ENCODE assay signal across 18 cellular contexts in the genomic region with DNA sequence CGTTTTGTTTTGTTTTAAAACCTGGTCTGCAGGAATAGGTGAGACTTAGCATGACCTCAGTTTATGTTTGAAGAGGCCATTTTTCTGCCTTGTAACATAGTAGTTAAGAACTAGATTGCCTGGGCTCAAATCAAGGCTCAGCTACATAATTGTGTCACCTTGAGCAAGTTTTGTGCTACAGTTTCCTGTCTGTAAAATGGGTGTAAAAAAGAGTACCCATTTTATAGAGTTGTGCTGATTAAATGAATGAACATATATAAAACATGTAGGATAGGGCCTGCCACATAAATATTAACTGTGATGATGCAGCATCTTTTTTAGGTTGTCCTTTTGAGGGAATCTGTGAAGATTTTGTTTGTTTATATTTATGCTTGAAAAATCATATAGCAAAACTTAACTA. TPM values are rescaled to one million over a fixed set of nuclear protein-coding genes. Genes with fewer than 3 reads are reported as not detected.
A peak's percentile ranks its signal among the peaks of the same experiment; 100 is the strongest.
DNase-seq lines count a peak whose midpoint lies in the region; ATAC-seq, FAIRE-seq and TF ChIP-seq lines count a peak whose summit lies in the region.
"Had no signal": no experiment of that assay in that cellular context is flagged by ENCODE, and none has a peak within 500 bp of the region (broad histone marks: within the 10 kb centered on the region; RNA-seq: fewer than 3 reads in every experiment).

No MANE protein-coding gene starts in this region.

- no peaks in the 10 kb centered on the region for H3K9me3 Mint-ChIP-seq in stimulated activated naive CD8-positive, alpha-beta T cell treated with anti-CD3 and anti-CD28 coated beads, Interleukin-15, Interleukin-2, amounts not matched to agents 100 ng/mL and 50 ng/mL, for 24 hours
- no peaks in the 10 kb centered on the region for H3K9me3 Mint-ChIP-seq in T-cell
- peaks cover 10% of the 10 kb centered on the region for H3K9me3 Mint-ChIP-seq in Caco-2 (ENCODE audit: unreplicated experiment)
- H3K9me3 Mint-ChIP-seq: memory B cell, natural killer cell had no signal

- in situ Hi-C loops in K562 (cut with MboI) (no loop called here), ACHN (cut with HindIII; ENCODE audit: low pct_ligation_motif_present, low pct_unique_long_range_greater_than_20kb, low sequenced_read_pairs) (no loop called here)

- H3K36me3 Mint-ChIP-seq in stimulated activated naive CD8-positive, alpha-beta T cell treated with anti-CD3 and anti-CD28 coated beads, Interleukin-15, Interleukin-2, amounts not matched to agents 100 ng/mL and 50 ng/mL, for 24 hours (ENCODE audit: low read depth), result peaks cover 61% of the 10 kb centered on the region
- H3K36me3 Mint-ChIP-seq in T-cell, result peaks cover 18% of the 10 kb centered on the region
- H3K36me3 Mint-ChIP-seq in Caco-2 (ENCODE audit: insufficient read depth, unreplicated experiment), result peaks cover 26% of the 10 kb centered on the region
- H3K36me3 Mint-ChIP-seq: natural killer cell had no signal

- H4K20me1 ChIP-seq in K562 (replicated peaks; ENCODE audit: control insufficient read depth, insufficient read depth, low read length), result peaks cover 6% of the 10 kb centered on the region; the same call in 1 of the 2 replicates

- TF ChIP-seq POLR2A in K562 (conservative IDR thresholded peaks at IDR 0.05), result no peak

- H3K27ac Mint-ChIP-seq in stimulated activated naive CD8-positive, alpha-beta T cell treated with anti-CD3 and anti-CD28 coated beads, Interleukin-15, Interleukin-2, amounts not matched to agents 100 ng/mL and 50 ng/mL, for 24 hours, result no peak overlapping the region
- H3K27ac Mint-ChIP-seq in T-cell, result peak overlapping the region in 1 of 2 donors; percentile 23
- no peak overlapping the region for H3K27ac Mint-ChIP-seq in Caco-2 (ENCODE audit: unreplicated experiment)
- H3K27ac Mint-ChIP-seq: memory B cell, natural killer cell had no signal

- H3K4me2 ChIP-seq in K562 (ENCODE audit: insufficient read depth, low read length), result no peak overlapping the region

- no peak overlapping the region; a peak in 1 of 4 replicates for H3K9ac ChIP-seq in K562 (ENCODE audit: insufficient read depth in 1 of 2, low read depth in 2 of 2, low read length in 2 of 2)

- FAIRE-seq in K562 (lab: Jason Lieb, UNC), result no peak
- FAIRE-seq: colon had no signal

- intact Hi-C loops in K562 (cut with micrococcal nuclease), result no loop called here
- intact Hi-C loops in Caco-2 (cut with micrococcal nuclease; ENCODE audit: unreplicated experiment), result no loop called here

- WGBS in K562 (ENCODE audit: insufficient coverage, low coverage, missing lambda C conversion rate), result 17% methylated on average over 1 of the region's 1 CpG

- H3K4me3 ChIP-seq in K562, result no peak overlapping the region
- no peak overlapping the region for H3K4me3 ChIP-seq in Caco-2 (ENCODE audit: low read depth, low read length)
- H3K4me3 ChIP-seq: prostate gland had no signal

- H3K27ac ChIP-seq in K562 (ENCODE audit: extremely low read depth, low read depth, low read length), result no peak overlapping the region
- H3K27ac ChIP-seq: prostate gland, skin epidermis had no signal

- no peaks in the 10 kb centered on the region for H3K9me1 ChIP-seq in K562 (ENCODE audit: control insufficient read depth, insufficient read depth, low read length)

- H3K4me1 Mint-ChIP-seq in stimulated activated naive CD8-positive, alpha-beta T cell treated with anti-CD3 and anti-CD28 coated beads, Interleukin-15, Interleukin-2, amounts not matched to agents 100 ng/mL and 50 ng/mL, for 24 hours (ENCODE audit: low read depth), result peaks cover 76% of the 10 kb centered on the region
- H3K4me1 Mint-ChIP-seq in T-cell (peaks cover 43 to 86% (median 77%) of the 10 kb centered on the region in 3 donors), Caco-2 (ENCODE audit: low read depth, unreplicated experiment) (peaks cover 27% of the 10 kb centered on the region)

- H3K36me3 ChIP-seq in K562 (ENCODE audit: control insufficient read depth, insufficient read depth, low read length), result peaks cover 26% of the 10 kb centered on the region; the same call in 2 of the 3 replicates
- H3K36me3 ChIP-seq in Caco-2 (ENCODE audit: control insufficient read depth, insufficient read depth, low read length), result no peaks in the 10 kb centered on the region
- H3K36me3 ChIP-seq: prostate gland had no signal

- no peak for DNase-seq in stimulated activated naive CD8-positive, alpha-beta T cell treated with anti-CD3 and anti-CD28 coated beads, Interleukin-15, Interleukin-2, amounts not matched to agents 100 U/mL and 50 U/mL, for 24 hours
- no peak for DNase-seq in T-cell
- DNase-seq in K562 (ENCODE audit: extremely low read depth in 1 of 4, low spot score in 3 of 4), result no peak
- no peak for DNase-seq in ACHN
- DNase-seq in NOMO-1 treated with dmso at 0.1 percent for 144 hours (lab: John Stamatoyannopoulos, UW; ENCODE audit: unreplicated experiment), result no peak
- DNase-seq in Caco-2, result no peak
- DNase-seq in SW 1271 (lab: John Stamatoyannopoulos, UW), result no peak
- DNase-seq: islet precursor cell; natural killer cell; NCI-H69; stimulated activated CD4-positive, alpha-beta T cell treated with anti-CD3 and anti-CD28 coated beads, Interleukin-4, amount 100 ng/mL, for 24 hours; substantia nigra had no signal

- TF ChIP-seq CTCF in K562 (IDR thresholded peaks at IDR 0.05 in 2 of 3, conservative IDR thresholded peaks at IDR 0.05 in 1 of 3; ENCODE audit: insufficient read depth in 2 of 3, low read depth in 1 of 3, low read length in 3 of 3), result no peak
- TF ChIP-seq CTCF in Caco-2 (IDR thresholded peaks at IDR 0.05; ENCODE audit: insufficient read depth in 1 of 2, low read depth in 1 of 2, low read length in 1 of 2, severe bottlenecking in 1 of 2, unreplicated experiment in 1 of 2), result no peak

- TF ChIP-seq EP300 in K562 (IDR thresholded peaks at IDR 0.05; ENCODE audit: low read length), result no peak

- BruUV-seq in K562 (replicated peaks; lab: Mats Ljungman, UMichigan) (no TSS peak), Caco-2 (replicated peaks; lab: Mats Ljungman, UMichigan) (no TSS peak)

- H3K79me2 ChIP-seq in K562 (ENCODE audit: control insufficient read depth, insufficient read depth, low read length), result peaks cover 98% of the 10 kb centered on the region

- no peak for ATAC-seq in stimulated activated naive CD8-positive, alpha-beta T cell treated with anti-CD3 and anti-CD28 coated beads, Interleukin-15, Interleukin-2, amounts not matched to agents 100 U/mL and 50 U/mL, for 24 hours
- ATAC-seq in T-cell (replicated peaks in 1 of 4) (no peak), K562 (no peak)
- ATAC-seq: HCT116 had no signal

- peaks cover 0 to 9% of the 10 kb centered on the region in 2 experiments; a peak in 4 of 5 replicates for H3K4me1 ChIP-seq in K562 (replicated peaks in 1 of 2; ENCODE audit: control insufficient read depth in 2 of 2, insufficient read depth in 2 of 2, low read length in 2 of 2)
- H3K4me1 ChIP-seq in Caco-2, result peaks cover 7% of the 10 kb centered on the region
- H3K4me1 ChIP-seq: prostate gland had no signal

- H3K27me3 Mint-ChIP-seq in stimulated activated naive CD8-positive, alpha-beta T cell treated with anti-CD3 and anti-CD28 coated beads, Interleukin-15, Interleukin-2, amounts not matched to agents 100 ng/mL and 50 ng/mL, for 24 hours, result no peaks in the 10 kb centered on the region
- H3K27me3 Mint-ChIP-seq in T-cell (no peaks in the 10 kb centered on the region), Caco-2 (ENCODE audit: insufficient read depth, unreplicated experiment) (no peaks in the 10 kb centered on the region)
- H3K27me3 Mint-ChIP-seq: memory B cell had no signal

- H3K4me3 Mint-ChIP-seq in stimulated activated naive CD8-positive, alpha-beta T cell treated with anti-CD3 and anti-CD28 coated beads, Interleukin-15, Interleukin-2, amounts not matched to agents 100 ng/mL and 50 ng/mL, for 24 hours, result peak overlapping the region; percentile 60
- H3K4me3 Mint-ChIP-seq in T-cell (peak overlapping the region; percentile 21 to 62 (median 56)), Caco-2 (ENCODE audit: unreplicated experiment) (no peak overlapping the region)
- H3K4me3 Mint-ChIP-seq: memory B cell, natural killer cell had no signal

- TF ChIP-seq RAD21 in K562 (CRISPR knock-in tag; conservative IDR thresholded peaks at IDR 0.05 in 1 of 2, IDR thresholded peaks at IDR 0.05 in 1 of 2), result no peak

- H3K9me3 ChIP-seq in K562 (replicated peaks; ENCODE audit: control insufficient read depth, insufficient read depth, low read depth, low read length), result no peaks in the 10 kb centered on the region
- H3K9me3 ChIP-seq in Caco-2, result no peaks in the 10 kb centered on the region
- H3K9me3 ChIP-seq: prostate gland had no signal

- no peak overlapping the region for H2AFZ ChIP-seq in K562 (ENCODE audit: low read depth, low read length)

- POLR2A ChIA-PET in T-cell (lab: Charles Lee) (interaction anchor here in 1 of 2 donors (0.9 kb wide), 1 partner anchor 9 kb away, joined by 3 read pairs; no protein-coding TSS in a partner anchor), K562 (lab: Yijun Ruan, JAX) (interaction anchor here (0.8 kb wide), 2 partner anchors 16 to 183 kb away, joined by 3 to 5 read pairs; no protein-coding TSS in a partner anchor), Caco-2 (lab: Charles Lee) (no interaction called here)

- H3K27me3 ChIP-seq in K562 (ENCODE audit: control insufficient read depth in 2 of 2, insufficient read depth in 2 of 2, low read length in 2 of 2), result no peaks in the 10 kb centered on the region
- no peaks in the 10 kb centered on the region for H3K27me3 ChIP-seq in Caco-2 (replicated peaks; ENCODE audit: control insufficient read depth, insufficient read depth, low read length)

- CTCF ChIA-PET in T-cell (lab: Charles Lee), result interaction anchor here in 1 of 2 donors (1.2 to 1.4 kb wide), 2 partner anchors 12 to 18 kb away, joined by 4 to 11 read pairs; no protein-coding TSS in a partner anchor
- CTCF ChIA-PET in K562 (lab: Yijun Ruan, JAX; ENCODE audit: low intra/inter-chr PET ratio), result no interaction called here
- CTCF ChIA-PET in Caco-2 (lab: Charles Lee), result interaction anchor here (1.2 kb wide), 1 partner anchor 16 kb away, joined by 3 read pairs; no protein-coding TSS in a partner anchor

RNA-seq across cellular contexts. Expression of a gene that starts 7.2 kb away (rescaled TPM):
- total RNA-seq in T-cell (100 to 1,000 TPM; 168 to 287 (median 179) TPM), K562 (2014; rRNA removed) (21.4 and 24.7 TPM in 2 replicates), K562 (2014; rRNA removed; fragmentation: Illumina TruSeq; extraction: Trizol) (32.5 and 33.3 TPM in 2 replicates), K562 (2015; rRNA removed; fragmentation: Illumina TruSeq; extraction: Trizol) (32.0 and 37.2 TPM in 2 replicates), K562 (2021) (59.1 and 73.9 TPM in 2 replicates), Caco-2 (2022) (206 and 224 TPM in 2 replicates)
- 107 and 268 TPM in 2 replicates for total RNA-seq in K562 (2011; cell fraction: chromatin; rRNA removed; ENCODE audit: low replicate concordance)
- total RNA-seq in K562 (2011; cell fraction: nucleolus; rRNA removed), result 59.2 and 97.8 TPM in 2 replicates
- 150 and 213 TPM in 2 replicates for total RNA-seq in K562 (2011; cell fraction: nucleoplasm; rRNA removed)
- polyA plus RNA-seq in K562 (2011; rRNA removed) (30.8 and 31.0 TPM in 2 replicates), K562 (2014; fragmentation: Illumina TruSeq; extraction: Trizol) (62.6 and 66.0 TPM in 2 replicates), K562 (2014; fragmentation: Nextera tagmentation; extraction: Ambion mirVana) (10 to 100 TPM in 1 of 2 experiments, 1 to 10 TPM in 1; 4.3 to 13.2 TPM), K562 (2014; rRNA removed) (27.2 and 30.8 TPM in 2 replicates)
- 46.3 and 55.3 TPM in 2 replicates for polyA plus RNA-seq in K562 (2011; cell fraction: cytosol; rRNA removed)
- 48.7 and 67.8 TPM in 2 replicates for polyA plus RNA-seq in K562 (2011; cell fraction: nucleus; rRNA removed)
- polyA plus RNA-seq in K562 (2012), result 48.1 and 51.9 TPM in 2 replicates
- 109 and 110 TPM in 2 replicates for polyA minus RNA-seq in K562 (2011; rRNA and poly(A)+ RNA removed)
- polyA minus RNA-seq in K562 (2011; cell fraction: cytosol; rRNA and poly(A)+ RNA removed), result 116 and 128 TPM in 2 replicates
- polyA minus RNA-seq in K562 (2011; cell fraction: nucleus; rRNA and poly(A)+ RNA removed), result 73.6 and 96.6 TPM in 2 replicates
